ENCODE assay signal across 1 cellular context in genomic region chr6:160930547-160931377, GRCh38.
TF ChIP-seq lines count a peak whose summit lies in the region.

No MANE protein-coding gene starts in this region.

TF ChIP-seq in HEK293, 187 proteins besides CTCF, POLR2A, EP300 and RAD21 (continued from another document):
- TF ChIP-seq, protein P1, sequence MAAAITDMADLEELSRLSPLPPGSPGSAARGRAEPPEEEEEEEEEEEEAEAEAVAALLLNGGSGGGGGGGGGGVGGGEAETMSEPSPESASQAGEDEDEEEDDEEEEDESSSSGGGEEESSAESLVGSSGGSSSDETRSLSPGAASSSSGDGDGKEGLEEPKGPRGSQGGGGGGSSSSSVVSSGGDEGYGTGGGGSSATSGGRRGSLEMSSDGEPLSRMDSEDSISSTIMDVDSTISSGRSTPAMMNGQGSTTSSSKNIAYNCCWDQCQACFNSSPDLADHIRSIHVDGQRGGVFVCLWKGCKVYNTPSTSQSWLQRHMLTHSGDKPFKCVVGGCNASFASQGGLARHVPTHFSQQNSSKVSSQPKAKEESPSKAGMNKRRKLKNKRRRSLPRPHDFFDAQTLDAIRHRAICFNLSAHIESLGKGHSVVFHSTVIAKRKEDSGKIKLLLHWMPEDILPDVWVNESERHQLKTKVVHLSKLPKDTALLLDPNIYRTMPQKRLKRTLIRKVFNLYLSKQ (tag by site-specific recombination; IDR thresholded peaks at IDR 0.05; ENCODE audit: borderline replicate concordance): no peak
- TF ChIP-seq ZNF311 (tag by site-specific recombination; IDR thresholded peaks at IDR 0.05; ENCODE audit: borderline replicate concordance) (no peak), KLF9 (tag by site-specific recombination; IDR thresholded peaks at IDR 0.05; ENCODE audit: low read depth) (0 out of 2 replicates have a peak, but pooled peaks have one; percentile 32), ZNF654 (tag by site-specific recombination; IDR thresholded peaks at IDR 0.05; ENCODE audit: low read depth) (peak; percentile 84)
